In genomic region chr11:71116435-71117040, GRCh38 we compare ENCODE assay signal across 26 cellular contexts.
DNase-seq lines count a peak whose midpoint lies in the region; TF ChIP-seq lines count a peak whose summit lies in the region.
"Had no signal": no experiment of that assay in that cellular context is flagged by ENCODE, and none has a peak within 500 bp of the region (broad histone marks: within the 10 kb centered on the region; RNA-seq: fewer than 3 reads in every experiment).

No MANE protein-coding gene starts in this region.

- H2AK5ac ChIP-seq in mesenchymal stem cell (ENCODE audit: low read length, severe bottlenecking), result no peak overlapping the region

- H3K4me2 ChIP-seq in BLaER1 (peak overlapping the region; percentile 34), hepatocyte (no peak overlapping the region), mesenchymal stem cell (ENCODE audit: low read length, poor library complexity, severe bottlenecking) (no peak overlapping the region)

- DNase-seq in GM12865 (ENCODE audit: low read depth) (peak; percentile 9), SJCRH30 (peak; percentile 20 to 49), hepatocyte (ENCODE audit: low spot score) (no peak), NCI-H187 (lab: John Stamatoyannopoulos, UW) (no peak), iPS-NIHi11 (ENCODE audit: low spot score) (no peak), mesenchymal stem cell (no peak)
- DNase-seq in activated CD4-positive, alpha-beta T cell treated with anti-CD3 and anti-CD28 coated beads, Interleukin-2, amount 10 ng/mL, durations not matched to agents 24 days and 14 days, result no peak
- DNase-seq: activated CD4-positive, alpha-beta T cell treated with anti-CD3 and anti-CD28 coated beads for 4 hours; activated naive CD4-positive, alpha-beta T cell treated with anti-CD3 and anti-CD28 coated beads, Interleukin-2, amount 50 U/mL, for 16 hours; amniotic stem cell; brain microvascular endothelial cell; DMS153; hypothalamus; immature natural killer cell; left colon; NCI-H1092; NCI-H1694; NCI-H446 treated with DMSO at 0.1 percent for 48 hours; OCI-M1; retina; thyroid gland had no signal

- no peak overlapping the region for H3K4ac ChIP-seq in mesenchymal stem cell (ENCODE audit: low read depth in 1 of 2, low read length in 2 of 2)

- H4K8ac ChIP-seq in mesenchymal stem cell (ENCODE audit: low read length), result no peak overlapping the region

- no peak overlapping the region for H2BK15ac ChIP-seq in mesenchymal stem cell (ENCODE audit: low read depth, poor library complexity, severe bottlenecking)

- no peak overlapping the region for H2BK120ac ChIP-seq in mesenchymal stem cell (ENCODE audit: low read depth, low read length)

- H3K79me1 ChIP-seq in mesenchymal stem cell (replicated peaks; ENCODE audit: low read length, poor library complexity, severe bottlenecking), result no peaks in the 10 kb centered on the region

- intact Hi-C loops in activated CD4-positive, alpha-beta T cell treated with anti-CD3 and anti-CD28 coated beads, Interleukin-2, amount 10 ng/mL, durations not matched to agents 24 days and 14 days (cut with micrococcal nuclease), result no loop called here

- H3K4me1 ChIP-seq in BLaER1 (peaks cover 24% of the 10 kb centered on the region), SJCRH30 (peaks cover 18% of the 10 kb centered on the region), hepatocyte (ENCODE audit: insufficient read depth) (no peaks in the 10 kb centered on the region), mesenchymal stem cell (ENCODE audit: control insufficient read depth, insufficient read depth, low read depth, low read length) (peaks cover 2% of the 10 kb centered on the region)
- H3K4me1 ChIP-seq: parathyroid adenoma, vagina had no signal

- TF ChIP-seq CTCF in GM12865 (IDR thresholded peaks at IDR 0.05; ENCODE audit: insufficient read depth, low read depth, low read length, missing control alignments), result no peak
- TF ChIP-seq CTCF in hepatocyte (IDR thresholded peaks at IDR 0.05; ENCODE audit: poor library complexity), result no peak

- H4K91ac ChIP-seq in mesenchymal stem cell (ENCODE audit: low read length), result no peak overlapping the region

- H2AFZ ChIP-seq in hepatocyte (no peak overlapping the region), mesenchymal stem cell (ENCODE audit: low read depth, low read length) (no peak overlapping the region)
- H2AFZ ChIP-seq: parathyroid adenoma had no signal

- no peak overlapping the region for H3K27ac Mint-ChIP-seq in activated CD4-positive, alpha-beta T cell treated with anti-CD3 and anti-CD28 coated beads, Interleukin-2, amount 10 ng/mL, durations not matched to agents 24 days and 14 days
- H3K27ac Mint-ChIP-seq: activated T-helper 17 cell treated with anti-CD3 and anti-CD28 coated beads, Interleukin-2, amount 50 U/mL, for 72 hours; B cell; immature natural killer cell had no signal

- H3K79me2 ChIP-seq in hepatocyte, result no peaks in the 10 kb centered on the region
- H3K79me2 ChIP-seq: parathyroid adenoma had no signal

- H3K27me3 ChIP-seq in BLaER1, result peaks cover 33% of the 10 kb centered on the region
- H3K27me3 ChIP-seq in SJCRH30, result peaks cover 5% of the 10 kb centered on the region; the same call in 1 of the 2 replicates
- H3K27me3 ChIP-seq in hepatocyte, result no peaks in the 10 kb centered on the region
- peaks cover 0 to 20% of the 10 kb centered on the region in 2 experiments for H3K27me3 ChIP-seq in mesenchymal stem cell (ENCODE audit: control insufficient read depth in 1 of 2, insufficient read depth in 1 of 2, low read length in 2 of 2)
- H3K27me3 ChIP-seq: brain microvascular endothelial cell, thyroid gland, vagina had no signal

- no peak overlapping the region for H3K14ac ChIP-seq in mesenchymal stem cell (ENCODE audit: low read length in 2 of 2)

- no peaks in the 10 kb centered on the region for H3K36me3 ChIP-seq in BLaER1
- no peaks in the 10 kb centered on the region for H3K36me3 ChIP-seq in SJCRH30
- H3K36me3 ChIP-seq in hepatocyte (replicated peaks; ENCODE audit: insufficient read depth, low read depth), result no peaks in the 10 kb centered on the region
- H3K36me3 ChIP-seq in mesenchymal stem cell (ENCODE audit: control insufficient read depth in 1 of 2, insufficient read depth in 2 of 2, low read depth in 1 of 2, low read length in 2 of 2), result peaks cover 0 to 4% of the 10 kb centered on the region in 2 experiments
- H3K36me3 ChIP-seq: brain microvascular endothelial cell, thyroid gland, vagina had no signal

- no peak overlapping the region for H2BK5ac ChIP-seq in mesenchymal stem cell (ENCODE audit: low read depth, low read length, poor library complexity, severe bottlenecking)

- H3K9ac ChIP-seq in BLaER1, result no peak overlapping the region
- no peak overlapping the region for H3K9ac ChIP-seq in mesenchymal stem cell (ENCODE audit: low read length)
- H3K9ac ChIP-seq: parathyroid adenoma had no signal

- no peak overlapping the region for H3K23ac ChIP-seq in mesenchymal stem cell (ENCODE audit: low read length in 2 of 2)

- no peak overlapping the region for H2BK12ac ChIP-seq in mesenchymal stem cell (ENCODE audit: low read length in 2 of 2)

- no peaks in the 10 kb centered on the region for H3K27me3 Mint-ChIP-seq in activated CD4-positive, alpha-beta T cell treated with anti-CD3 and anti-CD28 coated beads, Interleukin-2, amount 10 ng/mL, durations not matched to agents 24 days and 14 days

- H3K4me3 Mint-ChIP-seq in activated CD4-positive, alpha-beta T cell treated with anti-CD3 and anti-CD28 coated beads, Interleukin-2, amount 10 ng/mL, durations not matched to agents 24 days and 14 days, result no peak overlapping the region
- H3K4me3 Mint-ChIP-seq: activated T-helper 17 cell treated with anti-CD3 and anti-CD28 coated beads, Interleukin-2, amount 50 U/mL, for 72 hours; B cell; immature natural killer cell had no signal

- no peaks in the 10 kb centered on the region for H3K9me2 ChIP-seq in hepatocyte (replicated peaks; ENCODE audit: insufficient read depth)

- peaks cover 2% of the 10 kb centered on the region for H3K4me1 Mint-ChIP-seq in activated CD4-positive, alpha-beta T cell treated with anti-CD3 and anti-CD28 coated beads, Interleukin-2, amount 10 ng/mL, durations not matched to agents 24 days and 14 days
- H3K4me1 Mint-ChIP-seq: activated T-helper 17 cell treated with anti-CD3 and anti-CD28 coated beads, Interleukin-2, amount 50 U/mL, for 72 hours; B cell; immature natural killer cell had no signal

- WGBS in hepatocyte (ENCODE audit: low lambda C conversion rate, missing lambda C conversion rate), result 89% methylated on average over 15 of the region's 15 CpGs
- WGBS in mesenchymal stem cell, result 91% methylated on average over 14 of the region's 15 CpGs

- no peak overlapping the region for H3K18ac ChIP-seq in mesenchymal stem cell (ENCODE audit: low read depth in 1 of 2, low read length in 2 of 2)

- no peaks in the 10 kb centered on the region for H4K20me1 ChIP-seq in BLaER1
- no peaks in the 10 kb centered on the region for H4K20me1 ChIP-seq in hepatocyte (ENCODE audit: insufficient read depth, poor library complexity, severe bottlenecking)

- no peak overlapping the region for H3K4me3 ChIP-seq in BLaER1
- no peak overlapping the region for H3K4me3 ChIP-seq in GM12865 (ENCODE audit: low read depth, low read length)
- H3K4me3 ChIP-seq in SJCRH30, result no peak overlapping the region
- no peak overlapping the region for H3K4me3 ChIP-seq in hepatocyte
- no peak overlapping the region for H3K4me3 ChIP-seq in mesenchymal stem cell (ENCODE audit: insufficient read depth in 1 of 2, low read depth in 1 of 2, low read length in 2 of 2)
- H3K4me3 ChIP-seq: thyroid gland, vagina had no signal

- H3K27ac ChIP-seq in BLaER1 (no peak overlapping the region), SJCRH30 (no peak overlapping the region), hepatocyte (peak overlapping the region; percentile 34), mesenchymal stem cell (ENCODE audit: low read length, poor library complexity, severe bottlenecking) (no peak overlapping the region)
- H3K27ac ChIP-seq: brain microvascular endothelial cell, parathyroid adenoma, thyroid gland, vagina had no signal

- H3K9me3 ChIP-seq in BLaER1 (no peaks in the 10 kb centered on the region), SJCRH30 (replicated peaks) (no peaks in the 10 kb centered on the region), hepatocyte (ENCODE audit: low read depth) (no peaks in the 10 kb centered on the region), mesenchymal stem cell (ENCODE audit: control insufficient read depth, low read length) (no peaks in the 10 kb centered on the region)
- H3K9me3 ChIP-seq: thyroid gland, vagina had no signal

- H3K36me3 Mint-ChIP-seq in activated CD4-positive, alpha-beta T cell treated with anti-CD3 and anti-CD28 coated beads, Interleukin-2, amount 10 ng/mL, durations not matched to agents 24 days and 14 days (ENCODE audit: low read depth), result no peaks in the 10 kb centered on the region
- H3K36me3 Mint-ChIP-seq: immature natural killer cell had no signal

- H3K9me3 Mint-ChIP-seq in activated CD4-positive, alpha-beta T cell treated with anti-CD3 and anti-CD28 coated beads, Interleukin-2, amount 10 ng/mL, durations not matched to agents 24 days and 14 days, result no peaks in the 10 kb centered on the region
- H3K9me3 Mint-ChIP-seq: activated T-helper 17 cell treated with anti-CD3 and anti-CD28 coated beads, Interleukin-2, amount 50 U/mL, for 72 hours; immature natural killer cell had no signal

Comparison
In these comparisons a context has a peak if more than half of its experiments do, and no peak if none do; other contexts are left out.
1. DNase-seq: peak in GM12865 (single experiment) and SJCRH30 (2 of 2); none in hepatocyte (single experiment), NCI-H187 (0 of 2), activated CD4-positive, alpha-beta T cell treated with anti-CD3 and anti-CD28 coated beads, Interleukin-2, amount 10 ng/mL, durations not matched to agents 24 days and 14 days (single experiment), iPS-NIHi11 (single experiment) and mesenchymal stem cell (single experiment).